8 cellular contexts compared by ENCODE assay signal in the genomic region with DNA sequence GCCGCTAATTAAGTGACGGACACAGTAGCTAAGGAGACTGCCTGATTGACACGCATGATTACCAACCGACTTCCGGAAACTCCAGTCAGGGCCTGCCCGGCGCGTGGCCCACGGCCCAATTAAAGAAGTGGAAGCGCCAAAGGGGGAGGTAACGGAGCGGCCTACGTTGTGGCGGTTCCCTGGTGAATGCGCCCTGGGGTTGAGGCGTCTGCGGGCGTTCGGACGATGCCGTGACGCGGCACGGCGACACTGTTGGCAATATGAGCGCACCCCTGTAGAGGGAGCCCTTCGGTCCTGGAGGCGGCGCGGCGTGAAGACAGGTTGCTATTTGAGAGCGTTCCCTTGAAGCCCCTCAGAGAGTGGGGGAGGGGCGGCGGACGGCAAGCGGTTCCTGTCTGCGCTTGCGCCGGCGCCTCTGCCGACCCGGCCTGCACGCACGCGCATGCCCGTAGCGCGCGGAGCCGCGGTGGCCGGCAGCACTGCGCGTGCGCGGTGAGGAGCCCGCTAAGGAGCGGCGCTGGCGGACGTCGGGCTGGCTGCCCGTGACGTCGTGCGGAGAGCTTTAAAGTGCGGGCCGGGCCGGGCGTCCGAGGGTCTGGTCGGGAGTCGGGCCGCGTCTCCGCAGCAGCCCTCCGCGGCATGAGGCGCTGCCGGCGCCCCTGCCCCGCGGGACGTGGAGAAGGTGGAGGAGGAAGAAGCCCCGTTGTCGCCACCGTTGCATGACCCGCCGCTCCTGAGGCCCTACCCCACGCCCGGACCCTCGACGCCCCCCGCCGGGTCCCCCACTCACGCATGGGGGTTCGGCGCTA. TPM values are rescaled to one million over a fixed set of nuclear protein-coding genes. Genes with fewer than 3 reads are reported as not detected.
DNase-seq lines count a peak whose midpoint lies in the region; ATAC-seq and TF ChIP-seq lines count a peak whose summit lies in the region.

Gene ALKBH5, plus strand, starts transcription at position 495 of the 809 bp plus-strand sequence. CDS start 416 bp downstream, outside the sequence.

- intact Hi-C loops in PC-9 (cut with micrococcal nuclease; ENCODE audit: unreplicated experiment), result loop anchor here (2.0 to 5.0 kb wide), 4 partner anchors 25 to 901 kb away; partner anchors contain the start of genes COPS3 and FLII

- in situ Hi-C loops in KBM-7 (cut with MboI; ENCODE audit: low pct_unique_long_range_greater_than_20kb, low sequenced_read_pairs), result no loop called here

- TF ChIP-seq CTCF in PC-9 (conservative IDR thresholded peaks at IDR 0.05) (peak; percentile 41), epithelial cell of proximal tubule (conservative IDR thresholded peaks at IDR 0.05; ENCODE audit: low read depth, low read length) (peak; percentile 26)

- H3K27me3 ChIP-seq in PC-9 (ENCODE audit: insufficient read depth, low read depth), result no peaks in the 10 kb centered on the region

- H3F3A ChIP-seq in PC-9 (ENCODE audit: insufficient read depth, low read depth), result peaks cover 16% of the 10 kb centered on the region; the same call in 1 of the 2 replicates

- H3K9me2 ChIP-seq in PC-9 (ENCODE audit: insufficient read depth), result no peaks in the 10 kb centered on the region

- ATAC-seq in GM21717 (IDR thresholded peaks at IDR 0.05; ENCODE audit: unreplicated experiment), result peak; percentile 71

- DNase-seq in DMS79 (lab: John Stamatoyannopoulos, UW) (peak; percentile 87), KBM-7 (peak; percentile 99), PC-9 (peak; percentile 98), epithelial cell of proximal tubule (ENCODE audit: low read depth) (peak; percentile 96), mucosa of gallbladder (ENCODE audit: low spot score) (peak; percentile 99)
- DNase-seq in activated T-cell treated with anti-CD3 and anti-CD28 coated beads, Interleukin-2, amount 50 U/mL, for 1 hour, result peak; percentile 98
- DNase-seq in stimulated activated CD8-positive, alpha-beta memory T cell treated with anti-CD3 and anti-CD28 coated beads, Interleukin-4, amount 100 ng/mL, for 4 hours (ENCODE audit: low read depth in 2 of 2, low spot score in 1 of 2), result peak; percentile 92

- H3K79me2 ChIP-seq in PC-9 (ENCODE audit: low read depth), result peaks cover 47% of the 10 kb centered on the region

- peaks cover 22% of the 10 kb centered on the region; the same call in 1 of the 2 replicates for H3K36me3 ChIP-seq in PC-9 (ENCODE audit: low read depth)

- CTCF ChIA-PET in PC-9 (lab: Charles Lee), result interaction anchor here (1.8 kb wide), 1 partner anchor 28 kb away, joined by 5 read pairs; no protein-coding TSS in a partner anchor

- POLR2A ChIA-PET in PC-9 (lab: Charles Lee; ENCODE audit: unreplicated experiment), result interaction anchor here (0.5 to 0.9 kb wide), 4 partner anchors 25 to 674 kb away, joined by 3 to 23 read pairs (median 4); no protein-coding TSS in a partner anchor

- peak within 1 kb of the TSS; percentile 84 for H3K27ac ChIP-seq in PC-9

- H3K4me1 ChIP-seq in PC-9 (replicated peaks; ENCODE audit: insufficient read depth), result peaks cover 40% of the 10 kb centered on the region

- no peaks in the 10 kb centered on the region for H3K9me3 ChIP-seq in PC-9 (ENCODE audit: insufficient read depth, low read depth)

- H3K4me2 ChIP-seq in PC-9, result peak within 1 kb of the TSS; percentile 100

- no TSS peak for BruUV-seq in PC-9 (replicated peaks; lab: Mats Ljungman, UMichigan)

- H3K4me3 ChIP-seq in PC-9, result peak within 1 kb of the TSS; percentile 89
- H3K4me3 ChIP-seq in epithelial cell of proximal tubule (ENCODE audit: low read depth, low read length), result peak within 1 kb of the TSS; percentile 77

- H2AFZ ChIP-seq in PC-9, result peak within 1 kb of the TSS; percentile 89

- H4K20me1 ChIP-seq in PC-9 (ENCODE audit: insufficient read depth), result peaks cover 39% of the 10 kb centered on the region

RNA-seq across cellular contexts. Expression of gene ALKBH5, which starts in this region (rescaled TPM):
- total RNA-seq in PC-9 (2021), result 101 and 117 TPM in 2 replicates
- 81.2 and 101 TPM in 2 replicates for total RNA-seq in epithelial cell of proximal tubule
- total RNA-seq in mucosa of gallbladder, result 123 TPM

Comparison
In these comparisons a context has a peak if more than half of its experiments do, and no peak if none do; other contexts are left out.
1. Peak in every context shown above with its lines: DNase-seq, ATAC-seq, H3K4me3 ChIP-seq and H3K27ac ChIP-seq.